8 cellular contexts compared by ENCODE assay signal in genomic region chr11:110433393-110434333, GRCh38. TPM values are rescaled to one million over a fixed set of nuclear protein-coding genes. Genes with fewer than 3 reads are reported as not detected.
DNase-seq lines count a peak whose midpoint lies in the region; ATAC-seq and TF ChIP-seq lines count a peak whose summit lies in the region.

No MANE protein-coding gene starts in this region.

- H3K9me3 Mint-ChIP-seq in naive B cell = no peaks in the 10 kb centered on the region

- no peak for ATAC-seq in right cardiac atrium
- no peak for ATAC-seq in naive B cell (ENCODE audit: low read depth in 2 of 2)
- ATAC-seq in GM19463 (IDR thresholded peaks at IDR 0.05; ENCODE audit: unreplicated experiment) = no peak
- ATAC-seq in GM21717 (IDR thresholded peaks at IDR 0.05; ENCODE audit: unreplicated experiment) = no peak

- H3K27me3 Mint-ChIP-seq in naive B cell = no peaks in the 10 kb centered on the region

- H3K27me3 ChIP-seq in right atrium auricular region (no peaks in the 10 kb centered on the region), right cardiac atrium (ENCODE audit: control insufficient read depth, insufficient read depth) (no peaks in the 10 kb centered on the region)

- peak overlapping the region in 1 of 8 donors; percentile 28 for H3K4me3 Mint-ChIP-seq in naive B cell

- POLR2A ChIA-PET in HEK293T (lab: Yijun Ruan, JAX) = no interaction called here

- intact Hi-C loops in right cardiac atrium (cut with DNase I) = loop anchor here in 3 of 4 donors (5.0 to 10.0 kb wide), 3 partner anchors 56 to 231 kb away; no protein-coding TSS in a partner anchor

- peaks cover 8 to 10% of the 10 kb centered on the region in 2 donors for H3K36me3 Mint-ChIP-seq in naive B cell

- H3K36me3 ChIP-seq in right atrium auricular region = no peaks in the 10 kb centered on the region

- H3K4me1 Mint-ChIP-seq in naive B cell = peaks cover 26 to 41% (median 40%) of the 10 kb centered on the region in 3 donors

- TF ChIP-seq CTCF in right atrium auricular region (IDR thresholded peaks at IDR 0.05) = peak; percentile 67 to 74

- H3K4me1 ChIP-seq in right atrium auricular region (peaks cover 0 to 42% of the 10 kb centered on the region in 2 donors), right cardiac atrium (ENCODE audit: control insufficient read depth, insufficient read depth, low read length) (peaks cover 1% of the 10 kb centered on the region)

- H3K9me3 ChIP-seq in right atrium auricular region = no peaks in the 10 kb centered on the region
- no peaks in the 10 kb centered on the region for H3K9me3 ChIP-seq in right cardiac atrium (ENCODE audit: control insufficient read depth, low read length)

- 64% methylated on average over 5 of the region's 5 CpGs for WGBS in right cardiac atrium

- H3K27ac ChIP-seq in right atrium auricular region (no peak overlapping the region), right cardiac atrium (ENCODE audit: low read length) (no peak overlapping the region)

- DNase-seq in right atrium auricular region (ENCODE audit: low spot score) (no peak), right cardiac atrium (no peak), NCI-H446 treated with DMSO at 0.1 percent for 48 hours (lab: John Stamatoyannopoulos, UW) (peak; percentile 36), naive B cell (peak; percentile 32), HEK293T (ENCODE audit: extremely low spot score) (no peak)
- DNase-seq in central memory CD4-positive, alpha-beta T cell = peak; percentile 38

- H3K4me3 ChIP-seq in right atrium auricular region = no peak overlapping the region
- no peak overlapping the region for H3K4me3 ChIP-seq in right cardiac atrium (ENCODE audit: low read length)

- peak overlapping the region in 1 of 6 donors; percentile 30 for H3K27ac Mint-ChIP-seq in naive B cell

- CTCF ChIA-PET in HEK293T (lab: Yijun Ruan, JAX) = interaction anchor here (0.6 to 1.3 kb wide), 4 partner anchors 12 to 232 kb away, joined by 3 to 6 read pairs (median 4); no protein-coding TSS in a partner anchor

TF ChIP-seq in HEK293T, 16 proteins besides CTCF, POLR2A, EP300 and RAD21:
- TF ChIP-seq ELF4 (IDR thresholded peaks at IDR 0.05) (no peak), FOXA1 (IDR thresholded peaks at IDR 0.05) (no peak), FOXM1 (IDR thresholded peaks at IDR 0.05; ENCODE audit: borderline replicate concordance) (no peak), LEF1 (IDR thresholded peaks at IDR 0.05; ENCODE audit: borderline replicate concordance) (no peak), BHLHE40 (IDR thresholded peaks at IDR 0.05; ENCODE audit: borderline replicate concordance) (no peak), ARNT (IDR thresholded peaks at IDR 0.05) (no peak), TARDBP (IDR thresholded peaks at IDR 0.05) (no peak), FOXK2 (IDR thresholded peaks at IDR 0.05) (no peak), PKNOX1 (IDR thresholded peaks at IDR 0.05) (no peak), SUZ12 (IDR thresholded peaks at IDR 0.05) (no peak), L3MBTL2 (conservative IDR thresholded peaks at IDR 0.05) (no peak), HDGF (IDR thresholded peaks at IDR 0.05; ENCODE audit: borderline replicate concordance) (no peak), CTBP1 (IDR thresholded peaks at IDR 0.05; ENCODE audit: borderline replicate concordance) (no peak), ZNF384 (IDR thresholded peaks at IDR 0.05) (no peak), SP1 (IDR thresholded peaks at IDR 0.05) (no peak)

RNA-seq across cellular contexts. Expression of gene FDX1, which starts 3.9 kb away (rescaled TPM):
- total RNA-seq in right atrium auricular region (10 to 100 TPM; 12.1 to 27.5 TPM), right cardiac atrium (10 to 100 TPM; 16.3 to 18.6 (median 17.2) TPM)
- polyA plus RNA-seq in right cardiac atrium (18.7 TPM), naive B cell (ENCODE audit: low read depth in 6 of 6) (10 to 100 TPM; 15.2 to 19.6 (median 16.7) TPM)

Comparison
In these comparisons a context has a peak if more than half of its experiments do, and no peak if none do; other contexts are left out.
1. DNase-seq: peak in NCI-H446 treated with DMSO at 0.1 percent for 48 hours (single experiment), central memory CD4-positive, alpha-beta T cell (single experiment) and naive B cell (single experiment); none in right atrium auricular region (single experiment), right cardiac atrium (0 of 3) and HEK293T (single experiment).